12 cellular contexts compared by ENCODE assay signal in the genomic region with DNA sequence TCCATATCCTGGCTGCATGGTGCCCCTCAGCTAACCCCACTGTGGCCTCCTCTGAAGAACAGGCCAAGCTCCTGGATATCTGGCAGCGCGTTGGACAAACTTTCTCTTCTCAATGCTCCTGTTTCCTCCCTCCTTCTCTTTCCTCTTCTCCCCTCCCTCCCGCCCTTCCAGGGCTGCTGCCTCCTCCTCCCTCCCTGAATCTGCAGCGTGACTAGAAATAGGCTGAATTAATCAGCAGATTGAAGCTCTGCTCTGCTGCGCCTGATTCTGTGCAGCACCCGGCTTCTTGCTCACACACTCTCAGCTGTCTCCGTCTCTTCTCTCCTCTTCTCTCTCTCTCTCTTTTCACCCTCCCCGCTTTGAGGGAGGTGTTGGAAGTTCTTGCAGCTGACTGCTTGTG. TPM values are rescaled to one million over a fixed set of nuclear protein-coding genes. Genes with fewer than 3 reads are reported as not detected.
A peak's percentile ranks its signal among the peaks of the same experiment; 100 is the strongest.
DNase-seq lines count a peak whose midpoint lies in the region; ATAC-seq and TF ChIP-seq lines count a peak whose summit lies in the region.
"Had no signal": no experiment of that assay in that cellular context is flagged by ENCODE, and none has a peak within 500 bp of the region (broad histone marks: within the 10 kb centered on the region; RNA-seq: fewer than 3 reads in every experiment).

No MANE protein-coding gene starts in this region.

- no peak overlapping the region for H2AFZ ChIP-seq in neuron (ENCODE audit: low read depth, low read length)

- H3K27me3 ChIP-seq in neuron (ENCODE audit: insufficient read depth, low read length) (no peaks in the 10 kb centered on the region), MG63 (no peaks in the 10 kb centered on the region)

- peak overlapping the region; percentile 92 for H3K27ac ChIP-seq in caudate nucleus (ENCODE audit: low read depth, low read length)

- DNase-seq in caudate nucleus (lab: John Stamatoyannopoulos, UW) (peak in 51 of 61 donors; percentile 34 to 93 (median 68)), cardiac septum (ENCODE audit: low spot score) (peak; percentile 81), type B pancreatic cell (ENCODE audit: extremely low spot score, unreplicated experiment) (no peak), activated gamma-delta T cell treated with Interleukin-2 at 50 U/mL for 16 hours (no peak), MG63 (no peak)
- DNase-seq: amniotic stem cell, NCI-H2081 treated with DMSO at 0.1 percent for 48 hours had no signal

- H3K36me3 ChIP-seq in neuron (ENCODE audit: insufficient read depth, low read length): peaks cover 26% of the 10 kb centered on the region
- peaks cover 5% of the 10 kb centered on the region for H3K36me3 ChIP-seq in MG63

- ATAC-seq in GM21529 (IDR thresholded peaks at IDR 0.05; ENCODE audit: unreplicated experiment): no peak
- ATAC-seq in GM18517 (IDR thresholded peaks at IDR 0.05; ENCODE audit: unreplicated experiment): no peak

- no peak overlapping the region for H3K4me3 Mint-ChIP-seq in type B pancreatic cell
- H3K4me3 Mint-ChIP-seq: stimulated activated naive CD8-positive, alpha-beta T cell treated with anti-CD3 and anti-CD28 coated beads, Interleukin-15, Interleukin-2, amounts not matched to agents 100 ng/mL and 50 ng/mL, for 24 hours had no signal

- intact Hi-C loops in cardiac septum (cut with DNase I): no loop called here

- H3K9me3 ChIP-seq in neuron (ENCODE audit: low read length) (no peaks in the 10 kb centered on the region), MG63 (no peaks in the 10 kb centered on the region)

- TF ChIP-seq CTCF in type B pancreatic cell (conservative IDR thresholded peaks at IDR 0.05): no peak

- peaks cover 16% of the 10 kb centered on the region for H3K36me3 Mint-ChIP-seq in type B pancreatic cell

- no peaks in the 10 kb centered on the region for H3K27me3 Mint-ChIP-seq in type B pancreatic cell
- H3K27me3 Mint-ChIP-seq: stimulated activated naive CD8-positive, alpha-beta T cell treated with anti-CD3 and anti-CD28 coated beads, Interleukin-15, Interleukin-2, amounts not matched to agents 100 ng/mL and 50 ng/mL, for 24 hours had no signal

- no peaks in the 10 kb centered on the region for H3K9me3 Mint-ChIP-seq in type B pancreatic cell
- H3K9me3 Mint-ChIP-seq: stimulated activated naive CD8-positive, alpha-beta T cell treated with anti-CD3 and anti-CD28 coated beads, Interleukin-15, Interleukin-2, amounts not matched to agents 100 ng/mL and 50 ng/mL, for 24 hours had no signal

- H3K27ac Mint-ChIP-seq in type B pancreatic cell: peak overlapping the region; percentile 28
- H3K27ac Mint-ChIP-seq: stimulated activated naive CD8-positive, alpha-beta T cell treated with anti-CD3 and anti-CD28 coated beads, Interleukin-15, Interleukin-2, amounts not matched to agents 100 ng/mL and 50 ng/mL, for 24 hours had no signal

- H3K4me3 ChIP-seq in neuron (ENCODE audit: low read length) (peak overlapping the region; percentile 18), MG63 (no peak overlapping the region)
- H3K4me3 ChIP-seq: smooth muscle cell had no signal

- H3K4me1 Mint-ChIP-seq in type B pancreatic cell (ENCODE audit: unreplicated experiment): peaks cover 35% of the 10 kb centered on the region

- H3K4me1 ChIP-seq in neuron (ENCODE audit: insufficient read depth, low read length): peaks cover 38% of the 10 kb centered on the region

RNA-seq across cellular contexts. Expression of a gene that starts 19.8 kb away (rescaled TPM):
- 56.6 TPM for total RNA-seq in cardiac septum
- total RNA-seq in type B pancreatic cell (ENCODE audit: low replicate concordance): 86.5 and 112 TPM in 2 replicates
- 10.7 and 12.5 TPM in 2 replicates for total RNA-seq in MG63 (2014; rRNA removed; shearing (Covaris generic); ENCODE audit: low replicate concordance)

RNA-seq across cellular contexts. Expression of a gene that starts 39.1 kb away (rescaled TPM):
- 48.2 TPM for total RNA-seq in cardiac septum
- 29.5 and 31.2 TPM in 2 replicates for total RNA-seq in type B pancreatic cell (ENCODE audit: low replicate concordance)
- 3.9 and 7.8 TPM in 2 replicates for total RNA-seq in MG63 (2014; rRNA removed; shearing (Covaris generic); ENCODE audit: low replicate concordance)

RNA-seq across cellular contexts. Expression of a gene that starts 40.1 kb away (rescaled TPM):
- total RNA-seq in cardiac septum: 7.7 TPM
- 28.4 and 41.0 TPM in 2 replicates for total RNA-seq in type B pancreatic cell (ENCODE audit: low replicate concordance)
- total RNA-seq in MG63 (2014; rRNA removed; shearing (Covaris generic); ENCODE audit: low replicate concordance): 34.6 and 83.8 TPM in 2 replicates

RNA-seq across cellular contexts. Expression of a gene that starts 49.2 kb away (rescaled TPM):
- total RNA-seq in cardiac septum (4.7 TPM), type B pancreatic cell (ENCODE audit: low replicate concordance) (90.6 and 226 TPM in 2 replicates)
- total RNA-seq in MG63 (2014; rRNA removed; shearing (Covaris generic); ENCODE audit: low replicate concordance): 0.39 and 3.9 TPM in 2 replicates

Comparison
In these comparisons a context has a peak if more than half of its experiments do, and no peak if none do; other contexts are left out.
1. DNase-seq: peak in caudate nucleus (51 of 61) and cardiac septum (single experiment); none in type B pancreatic cell (single experiment), activated gamma-delta T cell treated with Interleukin-2 at 50 U/mL for 16 hours (single experiment) and MG63 (single experiment).